Comparison of ENCODE assay signal across 9 cellular contexts in genomic region chr2:159185401-159186130, GRCh38.
DNase-seq lines count a peak whose midpoint lies in the region; ATAC-seq, FAIRE-seq and TF ChIP-seq lines count a peak whose summit lies in the region.
"Had no signal": no experiment of that assay in that cellular context is flagged by ENCODE, and none has a peak within 500 bp of the region (broad histone marks: within the 10 kb centered on the region; RNA-seq: fewer than 3 reads in every experiment).

No MANE protein-coding gene starts in this region.

- peak in 4 of 7 experiments; percentile 29 to 46 (median 40) for TF ChIP-seq CTCF in body of pancreas (IDR thresholded peaks at IDR 0.05)
- TF ChIP-seq CTCF in vagina (IDR thresholded peaks at IDR 0.05) = no peak

- peaks cover 0 to 14% (median 4%) of the 10 kb centered on the region in 7 donors for H3K4me1 Mint-ChIP-seq in naive thymus-derived CD4-positive, alpha-beta T cell
- H3K4me1 Mint-ChIP-seq in activated T-cell treated with anti-CD3 and anti-CD28 coated beads, Interleukin-2, amount 50 U/mL, for 4 hours (ENCODE audit: low read depth) = no peaks in the 10 kb centered on the region

- POLR2A ChIA-PET in naive thymus-derived CD4-positive, alpha-beta T cell (lab: Charles Lee) = no interaction called here

- H3K4me3 ChIP-seq in body of pancreas (no peak overlapping the region), vagina (no peak overlapping the region)
- H3K4me3 ChIP-seq in naive thymus-derived CD4-positive, alpha-beta T cell (ENCODE audit: low read length) = no peak overlapping the region

- no peak overlapping the region for H3K27ac ChIP-seq in body of pancreas
- no peak overlapping the region for H3K27ac ChIP-seq in naive thymus-derived CD4-positive, alpha-beta T cell (ENCODE audit: low read depth, low read length)
- H3K27ac ChIP-seq in vagina = no peak overlapping the region

- ATAC-seq in GM21529 (IDR thresholded peaks at IDR 0.05; ENCODE audit: unreplicated experiment) (peak; percentile 62), body of pancreas (no peak)
- ATAC-seq in naive thymus-derived CD4-positive, alpha-beta T cell = peak; percentile 65
- no peak for ATAC-seq in activated T-cell treated with anti-CD3 and anti-CD28 coated beads, Interleukin-2, amount 50 U/mL, for 4 hours

- CTCF ChIA-PET in naive thymus-derived CD4-positive, alpha-beta T cell (lab: Charles Lee) = interaction anchor here (0.7 to 1.8 kb wide), 6 partner anchors 52 to 285 kb away, joined by 3 to 7 read pairs (median 4); no protein-coding TSS in a partner anchor

- no peak overlapping the region for H3K27ac Mint-ChIP-seq in naive thymus-derived CD4-positive, alpha-beta T cell

- FAIRE-seq in HTR-8/SVneo (lab: Jason Lieb, UNC) = no peak
- FAIRE-seq: A204.1 had no signal

- peaks cover 0 to 2% (median 0%) of the 10 kb centered on the region in 5 donors for H3K27me3 Mint-ChIP-seq in naive thymus-derived CD4-positive, alpha-beta T cell
- H3K27me3 Mint-ChIP-seq in activated T-cell treated with anti-CD3 and anti-CD28 coated beads, Interleukin-2, amount 50 U/mL, for 4 hours (ENCODE audit: low read depth) = no peaks in the 10 kb centered on the region

- H3K36me3 ChIP-seq in body of pancreas (replicated peaks in 1 of 2; ENCODE audit: insufficient read depth in 1 of 2, low read depth in 2 of 2) (peaks cover 0 to 4% of the 10 kb centered on the region in 2 donors), vagina (peaks cover 0 to 21% of the 10 kb centered on the region in 2 donors)
- H3K36me3 ChIP-seq in naive thymus-derived CD4-positive, alpha-beta T cell (ENCODE audit: control insufficient read depth in 2 of 3, insufficient read depth in 3 of 3, low read length in 3 of 3) = no peaks in the 10 kb centered on the region

- peak; percentile 42 for DNase-seq in DMS53 (lab: John Stamatoyannopoulos, UW)
- no peak for DNase-seq in DMS53 treated with DMSO at 0.1 percent for 48 hours (lab: John Stamatoyannopoulos, UW; ENCODE audit: unreplicated experiment)
- DNase-seq in HTR-8/SVneo (ENCODE audit: insufficient read length, low spot score) = peak; percentile 30
- DNase-seq in body of pancreas = peak in 1 of 4 donors; percentile 22
- DNase-seq in naive thymus-derived CD4-positive, alpha-beta T cell = peak in 6 of 9 donors; percentile 7 to 52 (median 35)
- no peak for DNase-seq in vagina (ENCODE audit: extremely low spot score in 2 of 2)
- DNase-seq in activated T-cell treated with anti-CD3 and anti-CD28 coated beads, Interleukin-2, amount 50 U/mL, for 4 hours = no peak

- no peak overlapping the region for H3K4me3 Mint-ChIP-seq in naive thymus-derived CD4-positive, alpha-beta T cell
- H3K4me3 Mint-ChIP-seq in activated T-cell treated with anti-CD3 and anti-CD28 coated beads, Interleukin-2, amount 50 U/mL, for 4 hours = no peak overlapping the region

- H3K36me3 Mint-ChIP-seq in naive thymus-derived CD4-positive, alpha-beta T cell = no peaks in the 10 kb centered on the region
- no peaks in the 10 kb centered on the region for H3K36me3 Mint-ChIP-seq in activated T-cell treated with anti-CD3 and anti-CD28 coated beads, Interleukin-2, amount 50 U/mL, for 4 hours (ENCODE audit: insufficient read depth)

- 89% methylated on average over 14 of the region's 14 CpGs for WGBS in body of pancreas, 2 donors

- no peaks in the 10 kb centered on the region for H3K4me1 ChIP-seq in body of pancreas
- no peaks in the 10 kb centered on the region for H3K4me1 ChIP-seq in naive thymus-derived CD4-positive, alpha-beta T cell (ENCODE audit: control insufficient read depth in 2 of 2, insufficient read depth in 2 of 2, low read length in 2 of 2)
- no peaks in the 10 kb centered on the region for H3K4me1 ChIP-seq in vagina

- no peaks in the 10 kb centered on the region for H3K9me3 Mint-ChIP-seq in naive thymus-derived CD4-positive, alpha-beta T cell
- no peaks in the 10 kb centered on the region for H3K9me3 Mint-ChIP-seq in activated T-cell treated with anti-CD3 and anti-CD28 coated beads, Interleukin-2, amount 50 U/mL, for 4 hours

- intact Hi-C loops in body of pancreas (cut with DNase I) = no loop called here
- intact Hi-C loops in naive thymus-derived CD4-positive, alpha-beta T cell (cut with micrococcal nuclease) = loop anchor here in 1 of 2 donors (1.0 kb wide), 2 partner anchors 67 to 284 kb away; no protein-coding TSS in a partner anchor
- intact Hi-C loops in vagina (cut with DNase I) = no loop called here

- TF ChIP-seq POLR2A in body of pancreas (IDR thresholded peaks at IDR 0.05) = no peak
- no peak for TF ChIP-seq POLR2A in vagina (IDR thresholded peaks at IDR 0.05)

- H3K9me3 ChIP-seq in body of pancreas (no peaks in the 10 kb centered on the region), vagina (no peaks in the 10 kb centered on the region)
- H3K9me3 ChIP-seq in naive thymus-derived CD4-positive, alpha-beta T cell (ENCODE audit: control insufficient read depth in 2 of 3, low read length in 3 of 3) = no peaks in the 10 kb centered on the region

- H3K27me3 ChIP-seq in body of pancreas = no peaks in the 10 kb centered on the region
- no peaks in the 10 kb centered on the region for H3K27me3 ChIP-seq in naive thymus-derived CD4-positive, alpha-beta T cell (ENCODE audit: control insufficient read depth in 2 of 2, insufficient read depth in 2 of 2, low read length in 2 of 2)
- no peaks in the 10 kb centered on the region for H3K27me3 ChIP-seq in vagina

Comparison
In these comparisons a context has a peak if more than half of its experiments do, and no peak if none do; other contexts are left out.
1. DNase-seq: peak in DMS53 (single experiment), HTR-8/SVneo (single experiment) and naive thymus-derived CD4-positive, alpha-beta T cell (6 of 9); none in DMS53 treated with DMSO at 0.1 percent for 48 hours (single experiment), vagina (0 of 2) and activated T-cell treated with anti-CD3 and anti-CD28 coated beads, Interleukin-2, amount 50 U/mL, for 4 hours (single experiment).
2. ATAC-seq: peak in GM21529 (single experiment) and naive thymus-derived CD4-positive, alpha-beta T cell (single experiment); none in body of pancreas (single experiment) and activated T-cell treated with anti-CD3 and anti-CD28 coated beads, Interleukin-2, amount 50 U/mL, for 4 hours (0 of 2).
3. CTCF ChIP-seq: peak in body of pancreas (4 of 7); none in vagina (0 of 3).